4 cellular contexts compared by ENCODE assay signal in genomic region chr20:44597516-44597915, GRCh38.
TF ChIP-seq lines count a peak whose summit lies in the region.

No MANE protein-coding gene starts in this region.

TF ChIP-seq in liver, 16 proteins besides CTCF, POLR2A, EP300 and RAD21 (continues in another document):
- TF ChIP-seq JUND (IDR thresholded peaks at IDR 0.05), result no peak
- no peak for TF ChIP-seq YY1 (IDR thresholded peaks at IDR 0.05)
- no peak for TF ChIP-seq REST (IDR thresholded peaks at IDR 0.05)
- no peak for TF ChIP-seq ATF3 (IDR thresholded peaks at IDR 0.05)
- TF ChIP-seq FOXA1 (IDR thresholded peaks at IDR 0.05), result no peak
- TF ChIP-seq GABPA (IDR thresholded peaks at IDR 0.05 in 1 of 2, conservative IDR thresholded peaks at IDR 0.05 in 1 of 2), result no peak
- TF ChIP-seq HNF4A (conservative IDR thresholded peaks at IDR 0.05), result no peak
- TF ChIP-seq HNF4G (IDR thresholded peaks at IDR 0.05), result no peak
- no peak for TF ChIP-seq TAF1 (conservative IDR thresholded peaks at IDR 0.05)
- TF ChIP-seq FOXA2 (IDR thresholded peaks at IDR 0.05), result no peak
- TF ChIP-seq SP1 (IDR thresholded peaks at IDR 0.05), result no peak
- no peak for TF ChIP-seq NR2F2 (IDR thresholded peaks at IDR 0.05)

TF ChIP-seq in HepG2, 621 proteins besides CTCF, POLR2A, EP300 and RAD21 (continues in another document):
- no peak for TF ChIP-seq ZNF407 (CRISPR knock-in tag; IDR thresholded peaks at IDR 0.05; ENCODE audit: not compliant biosample characterization)
- no peak for TF ChIP-seq ARID3A (IDR thresholded peaks at IDR 0.05; ENCODE audit: low read depth, low read length)
- TF ChIP-seq ZNF496 (CRISPR knock-in tag; IDR thresholded peaks at IDR 0.05; ENCODE audit: insufficient replicate concordance), result no peak

TF ChIP-seq in endothelial cell of umbilical vein, 7 proteins besides CTCF, POLR2A, EP300 and RAD21:
- TF ChIP-seq GATA2 (IDR thresholded peaks at IDR 0.05; ENCODE audit: insufficient read depth, insufficient read length, low read depth, low read length) (no peak), MAX (IDR thresholded peaks at IDR 0.05; ENCODE audit: insufficient read depth, insufficient read length) (no peak), MYC (IDR thresholded peaks at IDR 0.05; ENCODE audit: low read depth, low read length) (no peak), POLR2AphosphoS5 (IDR thresholded peaks at IDR 0.05; ENCODE audit: insufficient read depth, low read depth, low read length) (no peak), JUN (IDR thresholded peaks at IDR 0.05; ENCODE audit: borderline replicate concordance, insufficient read depth, insufficient read length, low read depth) (no peak), EZH2 (IDR thresholded peaks at IDR 0.05; ENCODE audit: borderline replicate concordance, low read depth, low read length, severe bottlenecking) (no peak), FOS (IDR thresholded peaks at IDR 0.05; ENCODE audit: borderline replicate concordance, insufficient read depth, low read length) (no peak)

TF ChIP-seq in SK-N-SH, 30 proteins besides CTCF, POLR2A, EP300 and RAD21:
- TF ChIP-seq CHD2 (IDR thresholded peaks at IDR 0.05; ENCODE audit: low read length, partially characterized antibody) (no peak), ZBTB33 (IDR thresholded peaks at IDR 0.05; ENCODE audit: borderline replicate concordance, low read depth) (no peak), MXI1 (IDR thresholded peaks at IDR 0.05; ENCODE audit: low read depth, low read length) (no peak), TCF12 (IDR thresholded peaks at IDR 0.05) (no peak), USF2 (IDR thresholded peaks at IDR 0.05; ENCODE audit: borderline replicate concordance, low read depth, low read length) (no peak), TEAD4 (IDR thresholded peaks at IDR 0.05; ENCODE audit: borderline replicate concordance, insufficient read depth) (no peak), USF1 (IDR thresholded peaks at IDR 0.05; ENCODE audit: borderline replicate concordance, low read depth) (no peak), SIN3A (IDR thresholded peaks at IDR 0.05; ENCODE audit: borderline replicate concordance, low read depth, low read length) (no peak), PBX3 (IDR thresholded peaks at IDR 0.05) (no peak), RFX5 (IDR thresholded peaks at IDR 0.05; ENCODE audit: low read length) (no peak), TAF1 (IDR thresholded peaks at IDR 0.05; ENCODE audit: borderline replicate concordance, low read depth, low read length) (no peak), ELF1 (IDR thresholded peaks at IDR 0.05) (no peak), GATA2 (CRISPR knock-in tag; IDR thresholded peaks at IDR 0.05) (no peak), RCOR1 (IDR thresholded peaks at IDR 0.05; ENCODE audit: low read length) (no peak), FOXM1 (IDR thresholded peaks at IDR 0.05; ENCODE audit: low read depth) (no peak), POLR2AphosphoS5 (IDR thresholded peaks at IDR 0.05; ENCODE audit: low read depth, low read length) (no peak), JUND (IDR thresholded peaks at IDR 0.05) (no peak), IRF3 (IDR thresholded peaks at IDR 0.05; ENCODE audit: low read depth, low read length) (no peak), NRF1 (IDR thresholded peaks at IDR 0.05; ENCODE audit: low read depth, low read length) (no peak), YY1 (IDR thresholded peaks at IDR 0.05; ENCODE audit: low read depth) (no peak)
